In genomic region chr3:141429371-141430035, GRCh38 we compare ENCODE assay signal across 13 cellular contexts. TPM values are rescaled to one million over a fixed set of nuclear protein-coding genes. Genes with fewer than 3 reads are reported as not detected.
DNase-seq lines count a peak whose midpoint lies in the region; ATAC-seq and TF ChIP-seq lines count a peak whose summit lies in the region.
"Had no signal": no experiment of that assay in that cellular context is flagged by ENCODE, and none has a peak within 500 bp of the region (broad histone marks: within the 10 kb centered on the region; RNA-seq: fewer than 3 reads in every experiment).

No MANE protein-coding gene starts in this region.

- H3K4me1 Mint-ChIP-seq in central memory CD8-positive, alpha-beta T cell = peaks cover 67% of the 10 kb centered on the region

- peaks cover 43% of the 10 kb centered on the region for H3K36me3 Mint-ChIP-seq in central memory CD8-positive, alpha-beta T cell (ENCODE audit: insufficient read depth)

- peak; percentile 33 for DNase-seq in NCI-H2227 (lab: John Stamatoyannopoulos, UW; ENCODE audit: unreplicated experiment)
- no peak for DNase-seq in NCI-H2227 treated with DMSO at 0.1 percent for 48 hours (lab: John Stamatoyannopoulos, UW)
- DNase-seq in central memory CD8-positive, alpha-beta T cell (ENCODE audit: low spot score in 2 of 2) = no peak
- no peak for DNase-seq in NCI-H1694 (lab: John Stamatoyannopoulos, UW)
- DNase-seq in stimulated activated CD4-positive, alpha-beta T cell treated with anti-CD3 and anti-CD28 coated beads, Interleukin-2, amount 100 ng/mL, for 48 hours = no peak
- DNase-seq: activated CD4-positive, alpha-beta T cell treated with anti-CD3 and anti-CD28 coated beads, Interleukin-2, amount 10 ng/mL, durations not matched to agents 24 days and 14 days; activated effector memory CD4-positive, alpha-beta T cell treated with anti-CD3 and anti-CD28 coated beads, Interleukin-2, amount 50 U/mL, for 16 hours; effector memory CD4-positive, alpha-beta T cell; NCI-H1930 had no signal

- H3K27me3 Mint-ChIP-seq in central memory CD8-positive, alpha-beta T cell = no peaks in the 10 kb centered on the region
- H3K27me3 Mint-ChIP-seq: activated CD4-positive, alpha-beta T cell treated with anti-CD3 and anti-CD28 coated beads, Interleukin-2, amount 10 ng/mL, durations not matched to agents 24 days and 14 days had no signal

- TF ChIP-seq CTCF in liver (IDR thresholded peaks at IDR 0.05; ENCODE audit: low read depth, low read length, missing input control) = no peak

- peaks cover 0 to 2% (median 0%) of the 10 kb centered on the region in 4 donors for H3K36me3 ChIP-seq in liver (ENCODE audit: control insufficient read depth in 4 of 4, insufficient read depth in 3 of 4, low read depth in 1 of 4, low read length in 3 of 4)

- H3K9ac ChIP-seq in liver (ENCODE audit: low read depth in 1 of 2, low read length in 2 of 2) = no peak overlapping the region

- no peak for ATAC-seq in central memory CD8-positive, alpha-beta T cell (replicated peaks; ENCODE audit: extremely low read depth, poor library complexity, severe bottlenecking)
- no peak for ATAC-seq in GM18519 (IDR thresholded peaks at IDR 0.05; ENCODE audit: low FRiP score, unreplicated experiment)

- H3K4me1 ChIP-seq in liver (ENCODE audit: control insufficient read depth in 4 of 4, insufficient read depth in 4 of 4, low read length in 3 of 4) = peaks cover 12 to 49% (median 32%) of the 10 kb centered on the region in 4 donors

- H3K27ac ChIP-seq in liver (ENCODE audit: low read depth in 1 of 2, low read length in 2 of 2) = peak overlapping the region; percentile 38 to 43
- H3K27ac ChIP-seq in temporal lobe (ENCODE audit: low read depth, low read length) = peak overlapping the region; percentile 48
- H3K27ac ChIP-seq: 22Rv1 had no signal

- no peak overlapping the region for H3K4me3 ChIP-seq in liver (ENCODE audit: low read depth in 1 of 3, low read length in 3 of 3)

- H3K4me3 Mint-ChIP-seq in central memory CD8-positive, alpha-beta T cell = no peak overlapping the region
- H3K4me3 Mint-ChIP-seq: activated CD4-positive, alpha-beta T cell treated with anti-CD3 and anti-CD28 coated beads, Interleukin-2, amount 10 ng/mL, durations not matched to agents 24 days and 14 days had no signal

- peak overlapping the region; percentile 79 for H3K27ac Mint-ChIP-seq in central memory CD8-positive, alpha-beta T cell (ENCODE audit: low read depth)
- H3K27ac Mint-ChIP-seq: activated CD4-positive, alpha-beta T cell treated with anti-CD3 and anti-CD28 coated beads, Interleukin-2, amount 10 ng/mL, durations not matched to agents 24 days and 14 days had no signal

- 84% methylated on average over 18 of the region's 18 CpGs for WGBS in liver

- no peaks in the 10 kb centered on the region for H3K27me3 ChIP-seq in liver (ENCODE audit: control insufficient read depth in 4 of 4, insufficient read depth in 4 of 4, low read length in 3 of 4)

- no peaks in the 10 kb centered on the region for H3K9me3 Mint-ChIP-seq in central memory CD8-positive, alpha-beta T cell
- H3K9me3 Mint-ChIP-seq: activated CD4-positive, alpha-beta T cell treated with anti-CD3 and anti-CD28 coated beads, Interleukin-2, amount 10 ng/mL, durations not matched to agents 24 days and 14 days had no signal

- no peaks in the 10 kb centered on the region for H3K9me3 ChIP-seq in liver (ENCODE audit: control insufficient read depth in 4 of 4, low read length in 3 of 4)

- TF ChIP-seq RAD21 in liver (IDR thresholded peaks at IDR 0.05) = no peak

TF ChIP-seq in liver, 16 proteins besides CTCF, POLR2A, EP300 and RAD21:
- TF ChIP-seq GABPA (IDR thresholded peaks at IDR 0.05 in 1 of 2, conservative IDR thresholded peaks at IDR 0.05 in 1 of 2) (no peak), TAF1 (conservative IDR thresholded peaks at IDR 0.05) (no peak), NR2F2 (IDR thresholded peaks at IDR 0.05) (no peak), FOXA1 (IDR thresholded peaks at IDR 0.05) (no peak), ATF3 (IDR thresholded peaks at IDR 0.05) (no peak), ZBTB33 (IDR thresholded peaks at IDR 0.05) (no peak), RXRA (IDR thresholded peaks at IDR 0.05) (no peak), HNF4G (IDR thresholded peaks at IDR 0.05) (no peak), MAX (IDR thresholded peaks at IDR 0.05) (no peak), FOXA2 (IDR thresholded peaks at IDR 0.05) (no peak), REST (IDR thresholded peaks at IDR 0.05) (no peak)

RNA-seq across cellular contexts. Expression of gene RASA2, which starts 57.3 kb away (rescaled TPM):
- total RNA-seq in liver (1 to 10 TPM; 5.3 to 5.4 TPM), temporal lobe (25.6 TPM)
- polyA plus RNA-seq in liver = 1 to 10 TPM; 1.6 to 3.9 TPM
